9 cellular contexts compared by ENCODE assay signal in the genomic region with DNA sequence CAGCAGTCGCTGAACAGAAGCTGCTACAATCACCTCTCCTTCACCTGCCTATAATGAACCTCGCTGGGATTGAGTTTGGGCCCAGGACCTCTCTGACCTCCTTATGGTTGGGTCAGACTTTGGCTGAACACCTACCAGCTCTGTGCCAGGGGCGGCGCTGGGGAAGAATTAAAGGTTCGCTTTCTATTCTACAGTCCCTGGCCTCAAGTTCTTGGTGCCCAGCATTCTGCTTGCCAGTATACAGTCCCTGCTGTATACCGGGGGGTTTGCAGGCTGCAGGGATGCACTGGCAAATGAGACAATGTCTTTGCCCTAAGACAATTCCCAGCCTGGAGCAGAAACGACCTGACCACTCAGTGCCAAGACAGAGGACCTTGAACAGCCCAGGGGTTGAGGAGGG. TPM values are rescaled to one million over a fixed set of nuclear protein-coding genes. Genes with fewer than 3 reads are reported as not detected.
DNase-seq lines count a peak whose midpoint lies in the region; ATAC-seq lines count a peak whose summit lies in the region.
"Had no signal": no experiment of that assay in that cellular context is flagged by ENCODE, and none has a peak within 500 bp of the region (broad histone marks: within the 10 kb centered on the region; RNA-seq: fewer than 3 reads in every experiment).

No MANE protein-coding gene starts in this region.

- no peaks in the 10 kb centered on the region for H3K36me3 ChIP-seq in thymus (ENCODE audit: control insufficient read depth, insufficient read depth)

- WGBS in thymus, result 81% methylated on average over 7 of the region's 7 CpGs

- peaks cover 14% of the 10 kb centered on the region for H3K4me1 ChIP-seq in thymus (ENCODE audit: control insufficient read depth, insufficient read depth, low read length)

- no peak overlapping the region for H3K27ac ChIP-seq in thymus (ENCODE audit: low read depth)

- H3K4me3 Mint-ChIP-seq in activated T-helper 1 cell treated with anti-CD3 and anti-CD28 coated beads, Interleukin-12 subunit alpha, Interleukin-12 subunit beta, Interleukin-2, Interleukin-4 antibody, amounts not matched to agents 30 ng/mL and 10 ng/mL and 1 ng/mL, durations not matched to agents 14 hours and 24 hours and 36 hours, result peak overlapping the region; percentile 74

- DNase-seq in activated T-cell treated with anti-CD3 and anti-CD28 coated beads, Interleukin-2, amount 50 U/mL, for 1 hour, result peak; percentile 29
- no peak for DNase-seq in activated T-cell treated with anti-CD3 and anti-CD28 coated beads for 4 hours
- DNase-seq in activated T-helper 1 cell treated with anti-CD3 and anti-CD28 coated beads, Interleukin-12 subunit alpha, Interleukin-12 subunit beta, Interleukin-2, Interleukin-4 antibody, amounts not matched to agents 30 ng/mL and 10 ng/mL and 1 ng/mL, durations not matched to agents 14 hours and 24 hours and 36 hours (ENCODE audit: low spot score), result no peak
- peak; percentile 12 for DNase-seq in left kidney (ENCODE audit: low read depth, low spot score)
- DNase-seq in amygdala (lab: John Stamatoyannopoulos, UW), result no peak
- DNase-seq: EL had no signal

- H3K9me3 Mint-ChIP-seq in activated T-helper 1 cell treated with anti-CD3 and anti-CD28 coated beads, Interleukin-12 subunit alpha, Interleukin-12 subunit beta, Interleukin-2, Interleukin-4 antibody, amounts not matched to agents 30 ng/mL and 10 ng/mL and 1 ng/mL, durations not matched to agents 14 hours and 24 hours and 36 hours, result no peaks in the 10 kb centered on the region

- no peak overlapping the region for H3K27ac Mint-ChIP-seq in activated T-helper 1 cell treated with anti-CD3 and anti-CD28 coated beads, Interleukin-12 subunit alpha, Interleukin-12 subunit beta, Interleukin-2, Interleukin-4 antibody, amounts not matched to agents 30 ng/mL and 10 ng/mL and 1 ng/mL, durations not matched to agents 14 hours and 24 hours and 36 hours

- peaks cover 6% of the 10 kb centered on the region for H3K4me1 Mint-ChIP-seq in activated T-helper 1 cell treated with anti-CD3 and anti-CD28 coated beads, Interleukin-12 subunit alpha, Interleukin-12 subunit beta, Interleukin-2, Interleukin-4 antibody, amounts not matched to agents 30 ng/mL and 10 ng/mL and 1 ng/mL, durations not matched to agents 14 hours and 24 hours and 36 hours (ENCODE audit: low read depth)

- no peaks in the 10 kb centered on the region for H3K36me3 Mint-ChIP-seq in activated T-helper 1 cell treated with anti-CD3 and anti-CD28 coated beads, Interleukin-12 subunit alpha, Interleukin-12 subunit beta, Interleukin-2, Interleukin-4 antibody, amounts not matched to agents 30 ng/mL and 10 ng/mL and 1 ng/mL, durations not matched to agents 14 hours and 24 hours and 36 hours (ENCODE audit: low read depth)

- no peaks in the 10 kb centered on the region for H3K9me3 ChIP-seq in thymus (ENCODE audit: control insufficient read depth)

- peaks cover 7% of the 10 kb centered on the region for H3K27me3 Mint-ChIP-seq in activated T-helper 1 cell treated with anti-CD3 and anti-CD28 coated beads, Interleukin-12 subunit alpha, Interleukin-12 subunit beta, Interleukin-2, Interleukin-4 antibody, amounts not matched to agents 30 ng/mL and 10 ng/mL and 1 ng/mL, durations not matched to agents 14 hours and 24 hours and 36 hours (ENCODE audit: insufficient read depth)

- ATAC-seq in GM18867 (IDR thresholded peaks at IDR 0.05; ENCODE audit: unreplicated experiment) (no peak), HG02642 (IDR thresholded peaks at IDR 0.05; ENCODE audit: poor library complexity, unreplicated experiment) (no peak)

- H3K4me3 ChIP-seq in thymus (ENCODE audit: low read length), result peak overlapping the region; percentile 94

- H3K27me3 ChIP-seq in thymus (ENCODE audit: control insufficient read depth, insufficient read depth), result no peaks in the 10 kb centered on the region

- intact Hi-C loops in activated T-helper 1 cell treated with anti-CD3 and anti-CD28 coated beads, Interleukin-12 subunit alpha, Interleukin-12 subunit beta, Interleukin-2, Interleukin-4 antibody, amounts not matched to agents 30 ng/mL and 10 ng/mL and 1 ng/mL, durations not matched to agents 14 hours and 24 hours and 36 hours (cut with micrococcal nuclease), result loop anchor here (2.0 to 5.0 kb wide), 5 partner anchors 33 to 1177 kb away; partner anchors contain the start of genes RABGAP1, RC3H2 and TTLL11

RNA-seq across cellular contexts. Expression of gene STRBP, which starts 0.9 kb away (rescaled TPM):
- 22.1 and 24.2 TPM in 2 replicates for total RNA-seq in activated T-helper 1 cell treated with anti-CD3 and anti-CD28 coated beads, Interleukin-12 subunit alpha, Interleukin-12 subunit beta, Interleukin-2, Interleukin-4 antibody, amounts not matched to agents 30 ng/mL and 10 ng/mL and 1 ng/mL, durations not matched to agents 14 hours and 24 hours and 36 hours
- 41.8 TPM for polyA plus RNA-seq in thymus

Comparison
In these comparisons a context has a peak if more than half of its experiments do, and no peak if none do; other contexts are left out.
1. DNase-seq: peak in activated T-cell treated with anti-CD3 and anti-CD28 coated beads, Interleukin-2, amount 50 U/mL, for 1 hour (single experiment) and left kidney (single experiment); none in activated T-cell treated with anti-CD3 and anti-CD28 coated beads for 4 hours (single experiment), activated T-helper 1 cell treated with anti-CD3 and anti-CD28 coated beads, Interleukin-12 subunit alpha, Interleukin-12 subunit beta, Interleukin-2, Interleukin-4 antibody, amounts not matched to agents 30 ng/mL and 10 ng/mL and 1 ng/mL, durations not matched to agents 14 hours and 24 hours and 36 hours (single experiment) and amygdala (0 of 56).